In genomic region chr17:45284176-45285140, GRCh38 we compare ENCODE assay signal across 8 cellular contexts. TPM values are rescaled to one million over a fixed set of nuclear protein-coding genes. Genes with fewer than 3 reads are reported as not detected.
DNase-seq lines count a peak whose midpoint lies in the region; ATAC-seq and TF ChIP-seq lines count a peak whose summit lies in the region.

No MANE protein-coding gene starts in this region.

- intact Hi-C loops in HCT116 (cut with micrococcal nuclease): no loop called here
- intact Hi-C loops in activated CD4-positive, alpha-beta T cell treated with anti-CD3 and anti-CD28 coated beads, Interleukin-2, amount 10 ng/mL, durations not matched to agents 24 days and 14 days (cut with micrococcal nuclease): no loop called here

- H3K4me1 ChIP-seq in HCT116 (ENCODE audit: control insufficient read depth in 1 of 2, insufficient read depth in 2 of 2, low read length in 2 of 2): peaks cover 6 to 22% of the 10 kb centered on the region in 2 experiments

- H3K27ac ChIP-seq in HCT116 (ENCODE audit: low read depth, low read length): peak overlapping the region; percentile 42

- CTCF ChIA-PET in HCT116 (lab: Charles Lee): interaction anchor here (0.9 kb wide), 1 partner anchor 9 kb away, joined by 3 read pairs; no protein-coding TSS in a partner anchor

- no TSS peak for BruUV-seq in HCT116 (replicated peaks; lab: Mats Ljungman, UMichigan)

- H3K36me3 ChIP-seq in HCT116 (ENCODE audit: control insufficient read depth in 1 of 2, insufficient read depth in 2 of 2, low read length in 2 of 2): peaks cover 37 to 55% of the 10 kb centered on the region in 2 experiments

- DNase-seq in HCT116 (ENCODE audit: low read depth, low spot score): no peak
- peak; percentile 75 for DNase-seq in activated CD4-positive, alpha-beta T cell treated with anti-CD3 and anti-CD28 coated beads, Interleukin-2, amount 10 ng/mL, durations not matched to agents 24 days and 14 days
- DNase-seq in fibroblast of pulmonary artery (ENCODE audit: low read depth): no peak
- DNase-seq in stimulated activated CD4-positive, alpha-beta T cell treated with anti-CD3 and anti-CD28 coated beads, Interleukin-4, amount 100 ng/mL, for 1 hour: peak; percentile 60
- no peak for DNase-seq in iPS-NIHi7 (ENCODE audit: extremely low spot score)
- no peak for DNase-seq in LoVo (ENCODE audit: low spot score)

- H4K20me1 ChIP-seq in HCT116 (ENCODE audit: insufficient read depth): no peaks in the 10 kb centered on the region

- peak; percentile 23 to 60 (median 52); a peak in 5 of 6 replicates for TF ChIP-seq CTCF in HCT116 (IDR thresholded peaks at IDR 0.05 in 2 of 3, conservative IDR thresholded peaks at IDR 0.05 in 1 of 3; ENCODE audit: borderline replicate concordance in 1 of 3, insufficient read depth in 1 of 3, low read depth in 2 of 3, low read length in 2 of 3)
- TF ChIP-seq CTCF in fibroblast of pulmonary artery (IDR thresholded peaks at IDR 0.05; ENCODE audit: low read length, missing control alignments): peak; percentile 21

- H3K27ac Mint-ChIP-seq in activated CD4-positive, alpha-beta T cell treated with anti-CD3 and anti-CD28 coated beads, Interleukin-2, amount 10 ng/mL, durations not matched to agents 24 days and 14 days: peak overlapping the region; percentile 53

- no peak overlapping the region for H3K4me3 Mint-ChIP-seq in activated CD4-positive, alpha-beta T cell treated with anti-CD3 and anti-CD28 coated beads, Interleukin-2, amount 10 ng/mL, durations not matched to agents 24 days and 14 days

- no peaks in the 10 kb centered on the region for H3K9me3 ChIP-seq in HCT116 (ENCODE audit: control insufficient read depth in 1 of 2, insufficient read depth in 1 of 2, low read depth in 1 of 2, low read length in 2 of 2)

- no peak for TF ChIP-seq POLR2A in HCT116 (IDR thresholded peaks at IDR 0.05; ENCODE audit: borderline replicate concordance, extremely low read depth, insufficient read depth, insufficient read length)

- no peaks in the 10 kb centered on the region for H3K27me3 ChIP-seq in HCT116 (ENCODE audit: insufficient read depth, low read length)

- ATAC-seq in HCT116 (peak; percentile 75), GM21515 (IDR thresholded peaks at IDR 0.05; ENCODE audit: unreplicated experiment) (no peak), HG02642 (IDR thresholded peaks at IDR 0.05; ENCODE audit: poor library complexity, unreplicated experiment) (no peak)

- peaks cover 66% of the 10 kb centered on the region for H3K36me3 Mint-ChIP-seq in activated CD4-positive, alpha-beta T cell treated with anti-CD3 and anti-CD28 coated beads, Interleukin-2, amount 10 ng/mL, durations not matched to agents 24 days and 14 days (ENCODE audit: low read depth)

- TF ChIP-seq RAD21 in HCT116 (IDR thresholded peaks at IDR 0.05; ENCODE audit: low read depth): peak; percentile 48

- no peaks in the 10 kb centered on the region for H3K9me2 ChIP-seq in HCT116 (ENCODE audit: insufficient read depth)

- no peak overlapping the region for H3K9ac ChIP-seq in HCT116 (ENCODE audit: low read length)

- H3K79me2 ChIP-seq in HCT116 (ENCODE audit: insufficient read depth, low read length): peaks cover 21% of the 10 kb centered on the region

- POLR2A ChIA-PET in HCT116 (lab: Charles Lee): no interaction called here

- peaks cover 8% of the 10 kb centered on the region for H3K4me1 Mint-ChIP-seq in activated CD4-positive, alpha-beta T cell treated with anti-CD3 and anti-CD28 coated beads, Interleukin-2, amount 10 ng/mL, durations not matched to agents 24 days and 14 days

- no peak overlapping the region for H2AFZ ChIP-seq in HCT116 (ENCODE audit: low read depth, low read length, poor library complexity, severe bottlenecking)

- RAD21 ChIA-PET in HCT116 (lab: Charles Lee; ENCODE audit: low non-redundant PET in 1 of 2, low total read pairs in 2 of 2, uncharacterized antibody in 2 of 2, unreplicated experiment in 2 of 2): interaction anchor here in 1 of 2 experiments (0.8 kb wide), 1 partner anchor 27 kb away, joined by 3 read pairs; no protein-coding TSS in a partner anchor

- H3K4me3 ChIP-seq in HCT116 (replicated peaks in 1 of 2; ENCODE audit: low read depth in 1 of 2, low read length in 2 of 2) (no peak overlapping the region), fibroblast of pulmonary artery (replicated peaks; ENCODE audit: low read depth, low read length) (no peak overlapping the region)

- no peaks in the 10 kb centered on the region for H3K9me3 Mint-ChIP-seq in activated CD4-positive, alpha-beta T cell treated with anti-CD3 and anti-CD28 coated beads, Interleukin-2, amount 10 ng/mL, durations not matched to agents 24 days and 14 days

- no peaks in the 10 kb centered on the region for H3K27me3 Mint-ChIP-seq in activated CD4-positive, alpha-beta T cell treated with anti-CD3 and anti-CD28 coated beads, Interleukin-2, amount 10 ng/mL, durations not matched to agents 24 days and 14 days

- H3K4me2 ChIP-seq in HCT116 (ENCODE audit: low read length): no peak overlapping the region

TF ChIP-seq in HCT116, 20 proteins besides CTCF, POLR2A, EP300 and RAD21:
- TF ChIP-seq TCF7L2 (IDR thresholded peaks at IDR 0.05; ENCODE audit: borderline replicate concordance, extremely low read depth, insufficient read depth, insufficient read length) (no peak), SP1 (IDR thresholded peaks at IDR 0.05; ENCODE audit: low read depth) (no peak), JUND (IDR thresholded peaks at IDR 0.05) (no peak), POLR2AphosphoS5 (IDR thresholded peaks at IDR 0.05; ENCODE audit: low read depth, low read length) (no peak), ZNF274 (IDR thresholded peaks at IDR 0.05; ENCODE audit: low read depth, low read length) (no peak), EZH2phosphoT487 (IDR thresholded peaks at IDR 0.05; ENCODE audit: borderline replicate concordance) (no peak), EZH2 (IDR thresholded peaks at IDR 0.05) (no peak), ATF3 (IDR thresholded peaks at IDR 0.05) (no peak), YY1 (IDR thresholded peaks at IDR 0.05; ENCODE audit: extremely low read depth, insufficient replicate concordance, low read depth, low read length) (no peak), REST (IDR thresholded peaks at IDR 0.05; ENCODE audit: low read depth) (no peak), ELF1 (IDR thresholded peaks at IDR 0.05; ENCODE audit: borderline replicate concordance, low read depth) (no peak), CBX3 (IDR thresholded peaks at IDR 0.05; ENCODE audit: low read depth) (no peak)
- TF ChIP-seq, protein P1, sequence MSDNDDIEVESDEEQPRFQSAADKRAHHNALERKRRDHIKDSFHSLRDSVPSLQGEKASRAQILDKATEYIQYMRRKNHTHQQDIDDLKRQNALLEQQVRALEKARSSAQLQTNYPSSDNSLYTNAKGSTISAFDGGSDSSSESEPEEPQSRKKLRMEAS (IDR thresholded peaks at IDR 0.05): no peak

RNA-seq across cellular contexts. Expression of gene SPATA32, which starts 22.6 kb away (rescaled TPM):
- 0.15 TPM for total RNA-seq in HCT116 (2021; ENCODE audit: unreplicated experiment)
- 0.05 and 0.16 TPM in 2 replicates for polyA plus RNA-seq in HCT116 (2012)
- total RNA-seq in activated CD4-positive, alpha-beta T cell treated with anti-CD3 and anti-CD28 coated beads, Interleukin-2, amount 10 ng/mL, durations not matched to agents 24 days and 14 days: 0.28 and 0.40 TPM in 2 replicates

RNA-seq across cellular contexts. Expression of gene MAP3K14, which starts 32.4 kb away (rescaled TPM):
- total RNA-seq in HCT116 (2021; ENCODE audit: unreplicated experiment): 16.4 TPM
- 5.8 and 6.6 TPM in 2 replicates for polyA plus RNA-seq in HCT116 (2012)
- total RNA-seq in activated CD4-positive, alpha-beta T cell treated with anti-CD3 and anti-CD28 coated beads, Interleukin-2, amount 10 ng/mL, durations not matched to agents 24 days and 14 days: 57.4 and 61.0 TPM in 2 replicates

Comparison
In these comparisons a context has a peak if more than half of its experiments do, and no peak if none do; other contexts are left out.
1. DNase-seq: peak in activated CD4-positive, alpha-beta T cell treated with anti-CD3 and anti-CD28 coated beads, Interleukin-2, amount 10 ng/mL, durations not matched to agents 24 days and 14 days (single experiment) and stimulated activated CD4-positive, alpha-beta T cell treated with anti-CD3 and anti-CD28 coated beads, Interleukin-4, amount 100 ng/mL, for 1 hour (single experiment); none in HCT116 (single experiment), fibroblast of pulmonary artery (single experiment), iPS-NIHi7 (single experiment) and LoVo (single experiment).